1 cellular context compared by ENCODE assay signal in the genomic region with DNA sequence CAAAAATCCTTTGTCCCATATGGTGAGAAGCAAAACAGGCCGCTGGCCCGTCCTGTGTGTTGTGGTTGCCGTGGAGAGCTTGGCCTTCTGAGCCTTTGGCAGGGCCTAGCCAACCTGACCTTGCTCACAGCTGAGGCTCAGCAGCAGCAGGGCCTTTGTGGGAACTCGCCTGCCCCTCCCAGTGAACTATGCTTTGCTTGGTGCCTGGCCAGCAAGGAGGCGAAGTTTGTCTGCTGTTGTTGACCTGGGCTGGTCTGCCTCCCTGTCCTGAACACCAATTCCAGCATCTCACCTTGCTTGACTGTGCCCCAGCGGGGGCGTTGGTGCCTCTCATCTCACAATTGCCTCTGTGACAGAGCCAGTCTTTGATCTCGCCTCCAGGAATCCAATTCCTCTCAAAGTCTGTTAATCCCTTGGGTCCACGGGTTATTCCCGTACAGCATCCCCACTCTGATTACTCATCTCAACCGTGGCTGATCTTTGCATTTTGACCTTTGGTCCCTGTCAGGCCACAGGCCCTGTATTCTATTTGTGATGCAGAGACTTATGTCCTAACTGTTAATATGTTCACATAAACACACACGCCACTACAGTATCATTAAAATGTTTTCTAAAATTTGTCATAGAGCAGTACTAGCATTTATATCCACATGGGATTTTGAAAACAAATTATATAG.
TF ChIP-seq lines count a peak whose summit lies in the region.

No MANE protein-coding gene starts in this region.

TF ChIP-seq in HepG2, 621 proteins besides CTCF, POLR2A, EP300 and RAD21 (continued from another document and continues in another):
- TF ChIP-seq ZBTB38 (CRISPR knock-in tag; IDR thresholded peaks at IDR 0.05) (peak; percentile 86; the same call in 1 of the 2 replicates), HMGA1 (CRISPR knock-in tag; conservative IDR thresholded peaks at IDR 0.05) (no peak), ZNF101 (CRISPR knock-in tag; IDR thresholded peaks at IDR 0.05; ENCODE audit: borderline replicate concordance, low read depth) (no peak), ARNTL (CRISPR knock-in tag; IDR thresholded peaks at IDR 0.05) (peak; percentile 80), PAWR (CRISPR knock-in tag; IDR thresholded peaks at IDR 0.05; ENCODE audit: borderline replicate concordance) (no peak), REXO4 (CRISPR knock-in tag; IDR thresholded peaks at IDR 0.05; ENCODE audit: borderline replicate concordance) (no peak), EED (CRISPR knock-in tag; IDR thresholded peaks at IDR 0.05) (no peak; the same call in 1 of the 2 replicates), MED8 (CRISPR knock-in tag; IDR thresholded peaks at IDR 0.05; ENCODE audit: insufficient replicate concordance) (peak; percentile 40), KLF6 (CRISPR knock-in tag; IDR thresholded peaks at IDR 0.05) (peak; percentile 59; the same call in 1 of the 2 replicates), GTF2F1 (IDR thresholded peaks at IDR 0.05; ENCODE audit: low read length) (no peak), ZNF83 (CRISPR knock-in tag; IDR thresholded peaks at IDR 0.05; ENCODE audit: borderline replicate concordance) (peak; percentile 52; the same call in 1 of the 2 replicates), ZKSCAN8 (CRISPR knock-in tag; IDR thresholded peaks at IDR 0.05; ENCODE audit: borderline replicate concordance) (peak; percentile 91; the same call in 1 of the 2 replicates), KLF16 (CRISPR knock-in tag; IDR thresholded peaks at IDR 0.05) (peak in 1 of 2 experiments; percentile 76; a peak in 1 of 4 replicates), FOSL1 (CRISPR knock-in tag; IDR thresholded peaks at IDR 0.05; ENCODE audit: borderline replicate concordance) (peak; percentile 91; the same call in 1 of the 2 replicates), FOXO1 (CRISPR knock-in tag; IDR thresholded peaks at IDR 0.05) (peak; percentile 98), ZNF777 (CRISPR knock-in tag; IDR thresholded peaks at IDR 0.05) (peak; percentile 35; the same call in 1 of the 2 replicates), MED1 (CRISPR knock-in tag; IDR thresholded peaks at IDR 0.05) (peak; percentile 97)
- TF ChIP-seq, protein P1, sequence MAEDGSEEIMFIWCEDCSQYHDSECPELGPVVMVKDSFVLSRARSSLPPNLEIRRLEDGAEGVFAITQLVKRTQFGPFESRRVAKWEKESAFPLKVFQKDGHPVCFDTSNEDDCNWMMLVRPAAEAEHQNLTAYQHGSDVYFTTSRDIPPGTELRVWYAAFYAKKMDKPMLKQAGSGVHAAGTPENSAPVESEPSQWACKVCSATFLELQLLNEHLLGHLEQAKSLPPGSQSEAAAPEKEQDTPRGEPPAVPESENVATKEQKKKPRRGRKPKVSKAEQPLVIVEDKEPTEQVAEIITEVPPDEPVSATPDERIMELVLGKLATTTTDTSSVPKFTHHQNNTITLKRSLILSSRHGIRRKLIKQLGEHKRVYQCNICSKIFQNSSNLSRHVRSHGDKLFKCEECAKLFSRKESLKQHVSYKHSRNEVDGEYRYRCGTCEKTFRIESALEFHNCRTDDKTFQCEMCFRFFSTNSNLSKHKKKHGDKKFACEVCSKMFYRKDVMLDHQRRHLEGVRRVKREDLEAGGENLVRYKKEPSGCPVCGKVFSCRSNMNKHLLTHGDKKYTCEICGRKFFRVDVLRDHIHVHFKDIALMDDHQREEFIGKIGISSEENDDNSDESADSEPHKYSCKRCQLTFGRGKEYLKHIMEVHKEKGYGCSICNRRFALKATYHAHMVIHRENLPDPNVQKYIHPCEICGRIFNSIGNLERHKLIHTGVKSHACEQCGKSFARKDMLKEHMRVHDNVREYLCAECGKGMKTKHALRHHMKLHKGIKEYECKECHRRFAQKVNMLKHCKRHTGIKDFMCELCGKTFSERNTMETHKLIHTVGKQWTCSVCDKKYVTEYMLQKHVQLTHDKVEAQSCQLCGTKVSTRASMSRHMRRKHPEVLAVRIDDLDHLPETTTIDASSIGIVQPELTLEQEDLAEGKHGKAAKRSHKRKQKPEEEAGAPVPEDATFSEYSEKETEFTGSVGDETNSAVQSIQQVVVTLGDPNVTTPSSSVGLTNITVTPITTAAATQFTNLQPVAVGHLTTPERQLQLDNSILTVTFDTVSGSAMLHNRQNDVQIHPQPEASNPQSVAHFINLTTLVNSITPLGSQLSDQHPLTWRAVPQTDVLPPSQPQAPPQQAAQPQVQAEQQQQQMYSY (CRISPR knock-in tag; IDR thresholded peaks at IDR 0.05) = peak; percentile 8; the same call in 1 of the 2 replicates
- TF ChIP-seq, protein P2, sequence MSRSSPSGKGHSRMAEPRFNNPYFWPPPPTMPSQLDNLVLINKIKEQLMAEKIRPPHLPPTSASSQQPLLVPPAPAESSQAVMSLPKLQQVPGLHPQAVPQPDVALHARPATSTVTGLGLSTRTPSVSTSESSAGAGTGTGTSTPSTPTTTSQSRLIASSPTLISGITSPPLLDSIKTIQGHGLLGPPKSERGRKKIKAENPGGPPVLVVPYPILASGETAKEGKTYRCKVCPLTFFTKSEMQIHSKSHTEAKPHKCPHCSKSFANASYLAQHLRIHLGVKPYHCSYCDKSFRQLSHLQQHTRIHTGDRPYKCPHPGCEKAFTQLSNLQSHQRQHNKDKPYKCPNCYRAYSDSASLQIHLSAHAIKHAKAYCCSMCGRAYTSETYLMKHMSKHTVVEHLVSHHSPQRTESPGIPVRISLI (CRISPR knock-in tag; IDR thresholded peaks at IDR 0.05; ENCODE audit: borderline replicate concordance) = peak; percentile 69; the same call in 1 of the 2 replicates
- TF ChIP-seq, protein P3, sequence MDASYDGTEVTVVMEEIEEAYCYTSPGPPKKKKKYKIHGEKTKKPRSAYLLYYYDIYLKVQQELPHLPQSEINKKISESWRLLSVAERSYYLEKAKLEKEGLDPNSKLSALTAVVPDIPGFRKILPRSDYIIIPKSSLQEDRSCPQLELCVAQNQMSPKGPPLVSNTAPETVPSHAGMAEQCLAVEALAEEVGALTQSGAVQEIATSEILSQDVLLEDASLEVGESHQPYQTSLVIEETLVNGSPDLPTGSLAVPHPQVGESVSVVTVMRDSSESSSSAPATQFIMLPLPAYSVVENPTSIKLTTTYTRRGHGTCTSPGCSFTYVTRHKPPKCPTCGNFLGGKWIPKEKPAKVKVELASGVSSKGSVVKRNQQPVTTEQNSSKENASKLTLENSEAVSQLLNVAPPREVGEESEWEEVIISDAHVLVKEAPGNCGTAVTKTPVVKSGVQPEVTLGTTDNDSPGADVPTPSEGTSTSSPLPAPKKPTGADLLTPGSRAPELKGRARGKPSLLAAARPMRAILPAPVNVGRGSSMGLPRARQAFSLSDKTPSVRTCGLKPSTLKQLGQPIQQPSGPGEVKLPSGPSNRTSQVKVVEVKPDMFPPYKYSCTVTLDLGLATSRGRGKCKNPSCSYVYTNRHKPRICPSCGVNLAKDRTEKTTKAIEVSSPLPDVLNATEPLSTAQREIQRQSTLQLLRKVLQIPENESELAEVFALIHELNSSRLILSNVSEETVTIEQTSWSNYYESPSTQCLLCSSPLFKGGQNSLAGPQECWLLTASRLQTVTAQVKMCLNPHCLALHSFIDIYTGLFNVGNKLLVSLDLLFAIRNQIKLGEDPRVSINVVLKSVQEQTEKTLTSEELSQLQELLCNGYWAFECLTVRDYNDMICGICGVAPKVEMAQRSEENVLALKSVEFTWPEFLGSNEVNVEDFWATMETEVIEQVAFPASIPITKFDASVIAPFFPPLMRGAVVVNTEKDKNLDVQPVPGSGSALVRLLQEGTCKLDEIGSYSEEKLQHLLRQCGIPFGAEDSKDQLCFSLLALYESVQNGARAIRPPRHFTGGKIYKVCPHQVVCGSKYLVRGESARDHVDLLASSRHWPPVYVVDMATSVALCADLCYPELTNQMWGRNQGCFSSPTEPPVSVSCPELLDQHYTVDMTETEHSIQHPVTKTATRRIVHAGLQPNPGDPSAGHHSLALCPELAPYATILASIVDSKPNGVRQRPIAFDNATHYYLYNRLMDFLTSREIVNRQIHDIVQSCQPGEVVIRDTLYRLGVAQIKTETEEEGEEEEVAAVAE (CRISPR knock-in tag; IDR thresholded peaks at IDR 0.05; ENCODE audit: borderline replicate concordance) = peak; percentile 80
- TF ChIP-seq, protein P4, sequence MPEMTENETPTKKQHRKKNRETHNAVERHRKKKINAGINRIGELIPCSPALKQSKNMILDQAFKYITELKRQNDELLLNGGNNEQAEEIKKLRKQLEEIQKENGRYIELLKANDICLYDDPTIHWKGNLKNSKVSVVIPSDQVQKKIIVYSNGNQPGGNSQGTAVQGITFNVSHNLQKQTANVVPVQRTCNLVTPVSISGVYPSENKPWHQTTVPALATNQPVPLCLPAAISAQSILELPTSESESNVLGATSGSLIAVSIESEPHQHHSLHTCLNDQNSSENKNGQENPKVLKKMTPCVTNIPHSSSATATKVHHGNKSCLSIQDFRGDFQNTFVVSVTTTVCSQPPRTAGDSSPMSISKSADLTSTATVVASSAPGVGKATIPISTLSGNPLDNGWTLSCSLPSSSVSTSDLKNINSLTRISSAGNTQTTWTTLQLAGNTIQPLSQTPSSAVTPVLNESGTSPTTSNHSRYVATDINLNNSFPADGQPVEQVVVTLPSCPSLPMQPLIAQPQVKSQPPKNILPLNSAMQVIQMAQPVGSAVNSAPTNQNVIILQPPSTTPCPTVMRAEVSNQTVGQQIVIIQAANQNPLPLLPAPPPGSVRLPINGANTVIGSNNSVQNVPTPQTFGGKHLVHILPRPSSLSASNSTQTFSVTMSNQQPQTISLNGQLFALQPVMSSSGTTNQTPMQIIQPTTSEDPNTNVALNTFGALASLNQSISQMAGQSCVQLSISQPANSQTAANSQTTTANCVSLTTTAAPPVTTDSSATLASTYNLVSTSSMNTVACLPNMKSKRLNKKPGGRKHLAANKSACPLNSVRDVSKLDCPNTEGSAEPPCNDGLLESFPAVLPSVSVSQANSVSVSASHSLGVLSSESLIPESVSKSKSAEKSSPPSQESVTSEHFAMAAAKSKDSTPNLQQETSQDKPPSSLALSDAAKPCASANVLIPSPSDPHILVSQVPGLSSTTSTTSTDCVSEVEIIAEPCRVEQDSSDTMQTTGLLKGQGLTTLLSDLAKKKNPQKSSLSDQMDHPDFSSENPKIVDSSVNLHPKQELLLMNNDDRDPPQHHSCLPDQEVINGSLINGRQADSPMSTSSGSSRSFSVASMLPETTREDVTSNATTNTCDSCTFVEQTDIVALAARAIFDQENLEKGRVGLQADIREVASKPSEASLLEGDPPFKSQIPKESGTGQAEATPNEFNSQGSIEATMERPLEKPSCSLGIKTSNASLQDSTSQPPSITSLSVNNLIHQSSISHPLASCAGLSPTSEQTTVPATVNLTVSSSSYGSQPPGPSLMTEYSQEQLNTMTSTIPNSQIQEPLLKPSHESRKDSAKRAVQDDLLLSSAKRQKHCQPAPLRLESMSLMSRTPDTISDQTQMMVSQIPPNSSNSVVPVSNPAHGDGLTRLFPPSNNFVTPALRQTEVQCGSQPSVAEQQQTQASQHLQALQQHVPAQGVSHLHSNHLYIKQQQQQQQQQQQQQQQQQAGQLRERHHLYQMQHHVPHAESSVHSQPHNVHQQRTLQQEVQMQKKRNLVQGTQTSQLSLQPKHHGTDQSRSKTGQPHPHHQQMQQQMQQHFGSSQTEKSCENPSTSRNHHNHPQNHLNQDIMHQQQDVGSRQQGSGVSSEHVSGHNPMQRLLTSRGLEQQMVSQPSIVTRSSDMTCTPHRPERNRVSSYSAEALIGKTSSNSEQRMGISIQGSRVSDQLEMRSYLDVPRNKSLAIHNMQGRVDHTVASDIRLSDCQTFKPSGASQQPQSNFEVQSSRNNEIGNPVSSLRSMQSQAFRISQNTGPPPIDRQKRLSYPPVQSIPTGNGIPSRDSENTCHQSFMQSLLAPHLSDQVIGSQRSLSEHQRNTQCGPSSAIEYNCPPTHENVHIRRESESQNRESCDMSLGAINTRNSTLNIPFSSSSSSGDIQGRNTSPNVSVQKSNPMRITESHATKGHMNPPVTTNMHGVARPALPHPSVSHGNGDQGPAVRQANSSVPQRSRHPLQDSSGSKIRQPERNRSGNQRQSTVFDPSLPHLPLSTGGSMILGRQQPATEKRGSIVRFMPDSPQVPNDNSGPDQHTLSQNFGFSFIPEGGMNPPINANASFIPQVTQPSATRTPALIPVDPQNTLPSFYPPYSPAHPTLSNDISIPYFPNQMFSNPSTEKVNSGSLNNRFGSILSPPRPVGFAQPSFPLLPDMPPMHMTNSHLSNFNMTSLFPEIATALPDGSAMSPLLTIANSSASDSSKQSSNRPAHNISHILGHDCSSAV (CRISPR knock-in tag; IDR thresholded peaks at IDR 0.05; ENCODE audit: borderline replicate concordance) = no peak
- TF ChIP-seq, protein P5, sequence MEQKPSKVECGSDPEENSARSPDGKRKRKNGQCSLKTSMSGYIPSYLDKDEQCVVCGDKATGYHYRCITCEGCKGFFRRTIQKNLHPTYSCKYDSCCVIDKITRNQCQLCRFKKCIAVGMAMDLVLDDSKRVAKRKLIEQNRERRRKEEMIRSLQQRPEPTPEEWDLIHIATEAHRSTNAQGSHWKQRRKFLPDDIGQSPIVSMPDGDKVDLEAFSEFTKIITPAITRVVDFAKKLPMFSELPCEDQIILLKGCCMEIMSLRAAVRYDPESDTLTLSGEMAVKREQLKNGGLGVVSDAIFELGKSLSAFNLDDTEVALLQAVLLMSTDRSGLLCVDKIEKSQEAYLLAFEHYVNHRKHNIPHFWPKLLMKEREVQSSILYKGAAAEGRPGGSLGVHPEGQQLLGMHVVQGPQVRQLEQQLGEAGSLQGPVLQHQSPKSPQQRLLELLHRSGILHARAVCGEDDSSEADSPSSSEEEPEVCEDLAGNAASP (CRISPR knock-in tag; IDR thresholded peaks at IDR 0.05; ENCODE audit: borderline replicate concordance) = peak; percentile 98
- TF ChIP-seq, protein P6, sequence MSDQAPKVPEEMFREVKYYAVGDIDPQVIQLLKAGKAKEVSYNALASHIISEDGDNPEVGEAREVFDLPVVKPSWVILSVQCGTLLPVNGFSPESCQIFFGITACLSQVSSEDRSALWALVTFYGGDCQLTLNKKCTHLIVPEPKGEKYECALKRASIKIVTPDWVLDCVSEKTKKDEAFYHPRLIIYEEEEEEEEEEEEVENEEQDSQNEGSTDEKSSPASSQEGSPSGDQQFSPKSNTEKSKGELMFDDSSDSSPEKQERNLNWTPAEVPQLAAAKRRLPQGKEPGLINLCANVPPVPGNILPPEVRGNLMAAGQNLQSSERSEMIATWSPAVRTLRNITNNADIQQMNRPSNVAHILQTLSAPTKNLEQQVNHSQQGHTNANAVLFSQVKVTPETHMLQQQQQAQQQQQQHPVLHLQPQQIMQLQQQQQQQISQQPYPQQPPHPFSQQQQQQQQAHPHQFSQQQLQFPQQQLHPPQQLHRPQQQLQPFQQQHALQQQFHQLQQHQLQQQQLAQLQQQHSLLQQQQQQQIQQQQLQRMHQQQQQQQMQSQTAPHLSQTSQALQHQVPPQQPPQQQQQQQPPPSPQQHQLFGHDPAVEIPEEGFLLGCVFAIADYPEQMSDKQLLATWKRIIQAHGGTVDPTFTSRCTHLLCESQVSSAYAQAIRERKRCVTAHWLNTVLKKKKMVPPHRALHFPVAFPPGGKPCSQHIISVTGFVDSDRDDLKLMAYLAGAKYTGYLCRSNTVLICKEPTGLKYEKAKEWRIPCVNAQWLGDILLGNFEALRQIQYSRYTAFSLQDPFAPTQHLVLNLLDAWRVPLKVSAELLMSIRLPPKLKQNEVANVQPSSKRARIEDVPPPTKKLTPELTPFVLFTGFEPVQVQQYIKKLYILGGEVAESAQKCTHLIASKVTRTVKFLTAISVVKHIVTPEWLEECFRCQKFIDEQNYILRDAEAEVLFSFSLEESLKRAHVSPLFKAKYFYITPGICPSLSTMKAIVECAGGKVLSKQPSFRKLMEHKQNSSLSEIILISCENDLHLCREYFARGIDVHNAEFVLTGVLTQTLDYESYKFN (CRISPR knock-in tag; conservative IDR thresholded peaks at IDR 0.05) = peak; percentile 100
